ENCODE assay signal across 17 cellular contexts in the genomic region with DNA sequence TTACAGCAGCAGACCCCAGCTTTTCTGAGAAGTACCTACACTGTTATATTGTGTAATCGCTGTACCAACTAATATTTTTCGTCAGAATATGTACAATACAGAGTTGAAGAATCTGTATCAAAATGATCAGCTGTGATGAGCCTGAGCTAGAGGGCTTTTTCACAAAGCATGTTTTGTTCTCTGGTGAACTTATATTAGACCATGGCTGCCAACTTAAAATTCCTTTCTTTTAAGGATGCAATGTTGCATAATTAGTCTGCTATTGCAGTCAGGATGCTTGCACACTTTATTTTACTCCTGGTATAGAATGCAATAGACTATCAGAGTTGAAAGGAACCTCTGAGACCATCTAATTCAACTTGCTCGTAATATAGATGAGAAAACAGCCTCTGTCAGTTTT.
A peak's percentile ranks its signal among the peaks of the same experiment; 100 is the strongest.
DNase-seq lines count a peak whose midpoint lies in the region; ATAC-seq and TF ChIP-seq lines count a peak whose summit lies in the region.
"Had no signal": no experiment of that assay in that cellular context is flagged by ENCODE, and none has a peak within 500 bp of the region (broad histone marks: within the 10 kb centered on the region; RNA-seq: fewer than 3 reads in every experiment).

No MANE protein-coding gene starts in this region.

- H3K27ac ChIP-seq in OCI-LY7 (ENCODE audit: low read depth, low read length, poor library complexity, severe bottlenecking) (no peak overlapping the region), osteoblast (ENCODE audit: low read depth, low read length) (no peak overlapping the region), right lobe of liver (no peak overlapping the region), upper lobe of left lung (no peak overlapping the region)
- H3K27ac ChIP-seq: A549; BLaER1 treated with 17β-estradiol and CSF1 and Interleukin-3, amounts not matched to agents 10 nM and 100 nM had no signal

- TF ChIP-seq EP300 in upper lobe of left lung (IDR thresholded peaks at IDR 0.05), result no peak

- no peak overlapping the region for H3K4me3 ChIP-seq in OCI-LY7 (ENCODE audit: low read depth, low read length, poor library complexity, severe bottlenecking)
- no peak overlapping the region for H3K4me3 ChIP-seq in cardiac fibroblast (replicated peaks in 1 of 2; ENCODE audit: low read depth in 2 of 2, low read length in 2 of 2)
- no peak overlapping the region for H3K4me3 ChIP-seq in osteoblast (ENCODE audit: insufficient read depth, low read length)
- no peak overlapping the region for H3K4me3 ChIP-seq in right lobe of liver
- no peak overlapping the region for H3K4me3 ChIP-seq in upper lobe of left lung
- H3K4me3 ChIP-seq: A549; BLaER1 treated with 17β-estradiol and CSF1 and Interleukin-3, amounts not matched to agents 10 nM and 100 nM; GM12878; GM23338 had no signal

- H3K79me2 ChIP-seq in OCI-LY7 (ENCODE audit: insufficient read depth, low read depth, low read length) (no peaks in the 10 kb centered on the region), osteoblast (ENCODE audit: insufficient read depth, low read length) (peaks cover 29% of the 10 kb centered on the region)

- intact Hi-C loops in OCI-LY7 (cut with micrococcal nuclease; ENCODE audit: unreplicated experiment), result no loop called here
- intact Hi-C loops in right lobe of liver (cut with DNase I), result no loop called here

- 65% methylated on average over 3 of the region's 3 CpGs for WGBS in right lobe of liver (ENCODE audit: insufficient coverage, low coverage, low lambda C conversion rate, missing lambda C conversion rate)
- WGBS in upper lobe of left lung, 2 donors, result 87 to 92% methylated on average over 3 of the region's 3 CpGs

- no TSS peak for BruUV-seq in OCI-LY7 (replicated peaks; lab: Mats Ljungman, UMichigan)

- CTCF ChIA-PET in OCI-LY7 (lab: Charles Lee; ENCODE audit: unreplicated experiment), result no interaction called here

- H3K4me2 ChIP-seq in OCI-LY7 (ENCODE audit: low read length) (no peak overlapping the region), osteoblast (ENCODE audit: insufficient read depth, low read length) (peak overlapping the region; percentile 8)
- H3K4me2 ChIP-seq: A549; BLaER1 treated with 17β-estradiol and CSF1 and Interleukin-3, amounts not matched to agents 10 nM and 100 nM; GM23338 had no signal

- H3K4me1 ChIP-seq in OCI-LY7 (ENCODE audit: insufficient read depth, low read length, poor library complexity, severe bottlenecking) (peaks cover 81% of the 10 kb centered on the region), osteoblast (ENCODE audit: insufficient read depth, low read length) (peaks cover 24% of the 10 kb centered on the region), right lobe of liver (no peaks in the 10 kb centered on the region), upper lobe of left lung (peaks cover 0 to 14% (median 0%) of the 10 kb centered on the region in 4 donors)
- H3K4me1 ChIP-seq: A549 had no signal

- TF ChIP-seq POLR2A in right lobe of liver (IDR thresholded peaks at IDR 0.05), result no peak
- no peak for TF ChIP-seq POLR2A in upper lobe of left lung (IDR thresholded peaks at IDR 0.05)

- H2AFZ ChIP-seq in OCI-LY7 (ENCODE audit: low read length), result peak overlapping the region; percentile 91; the same call in 1 of the 2 replicates
- no peak overlapping the region for H2AFZ ChIP-seq in osteoblast (ENCODE audit: low read length)
- H2AFZ ChIP-seq: GM23338 had no signal

- no peaks in the 10 kb centered on the region; the same call in 1 of the 2 replicates for H3K9me3 ChIP-seq in OCI-LY7 (ENCODE audit: low read length)
- no peaks in the 10 kb centered on the region for H3K9me3 ChIP-seq in osteoblast (ENCODE audit: low read depth, low read length)
- no peaks in the 10 kb centered on the region for H3K9me3 ChIP-seq in right lobe of liver
- H3K9me3 ChIP-seq in upper lobe of left lung, result no peaks in the 10 kb centered on the region
- H3K9me3 ChIP-seq: A549; BLaER1 treated with 17β-estradiol and CSF1 and Interleukin-3, amounts not matched to agents 10 nM and 100 nM had no signal

- H3K36me3 ChIP-seq in OCI-LY7 (ENCODE audit: insufficient read depth, low read length), result no peaks in the 10 kb centered on the region
- H3K36me3 ChIP-seq in osteoblast (ENCODE audit: insufficient read depth, low read length), result no peaks in the 10 kb centered on the region
- no peaks in the 10 kb centered on the region for H3K36me3 ChIP-seq in right lobe of liver
- H3K36me3 ChIP-seq in upper lobe of left lung, result no peaks in the 10 kb centered on the region
- H3K36me3 ChIP-seq: BLaER1 treated with 17β-estradiol and CSF1 and Interleukin-3, amounts not matched to agents 10 nM and 100 nM had no signal

- DNase-seq in EH (ENCODE audit: low read depth), result peak; percentile 31
- no peak for DNase-seq in OCI-LY7 (ENCODE audit: low spot score)
- DNase-seq in cardiac fibroblast (ENCODE audit: low read depth in 2 of 2), result peak; percentile 48 to 57
- DNase-seq in osteoblast (ENCODE audit: insufficient read length, low spot score, missing footprints), result no peak
- DNase-seq in stimulated activated CD4-positive, alpha-beta T cell treated with anti-CD3 and anti-CD28 coated beads, Interleukin-4, amount 100 ng/mL, for 24 hours, result no peak
- no peak for DNase-seq in right lobe of liver
- no peak for DNase-seq in HK-2 (ENCODE audit: unreplicated experiment)
- DNase-seq in upper lobe of left lung, result no peak
- DNase-seq: AML-193; Calu3; CD4-positive, CD25-positive, alpha-beta regulatory T cell; DMS 273 treated with DMSO at 0.1 percent for 48 hours; H7 had no signal

- TF ChIP-seq CTCF in OCI-LY7 (conservative IDR thresholded peaks at IDR 0.05; ENCODE audit: low read length) (no peak), cardiac fibroblast (IDR thresholded peaks at IDR 0.05; ENCODE audit: low read depth, low read length) (no peak), osteoblast (IDR thresholded peaks at IDR 0.05; ENCODE audit: extremely low read depth, low read depth, low read length) (no peak), right lobe of liver (IDR thresholded peaks at IDR 0.05) (no peak), upper lobe of left lung (IDR thresholded peaks at IDR 0.05) (no peak)

- POLR2A ChIA-PET in OCI-LY7 (lab: Charles Lee), result interaction anchor here (0.7 to 1.0 kb wide), 3 partner anchors 28 to 366 kb away, joined by 3 to 5 read pairs (median 4); no protein-coding TSS in a partner anchor

- H3K27me3 ChIP-seq in osteoblast (ENCODE audit: insufficient read depth, low read length), result no peaks in the 10 kb centered on the region
- no peaks in the 10 kb centered on the region for H3K27me3 ChIP-seq in right lobe of liver
- no peaks in the 10 kb centered on the region for H3K27me3 ChIP-seq in upper lobe of left lung
- H3K27me3 ChIP-seq: BLaER1 treated with 17β-estradiol and CSF1 and Interleukin-3, amounts not matched to agents 10 nM and 100 nM had no signal

- no peaks in the 10 kb centered on the region for H3K9me2 ChIP-seq in OCI-LY7 (ENCODE audit: insufficient read depth, low read length)

- no peak for ATAC-seq in right lobe of liver
- no peak for ATAC-seq in upper lobe of left lung (ENCODE audit: low FRiP score in 2 of 2)
- ATAC-seq: A549, GM12878, GM23338 had no signal

- H4K20me1 ChIP-seq in OCI-LY7 (ENCODE audit: insufficient read depth, low read length), result no peaks in the 10 kb centered on the region
- H4K20me1 ChIP-seq in osteoblast (ENCODE audit: insufficient read depth, low read length), result no peaks in the 10 kb centered on the region
- H4K20me1 ChIP-seq: BLaER1 treated with 17β-estradiol and CSF1 and Interleukin-3, amounts not matched to agents 10 nM and 100 nM had no signal

Comparison
In these comparisons a context has a peak if more than half of its experiments do, and no peak if none do; other contexts are left out.
1. DNase-seq: peak in EH (single experiment) and cardiac fibroblast (2 of 2); none in OCI-LY7 (single experiment), osteoblast (single experiment), stimulated activated CD4-positive, alpha-beta T cell treated with anti-CD3 and anti-CD28 coated beads, Interleukin-4, amount 100 ng/mL, for 24 hours (single experiment), right lobe of liver (0 of 3), HK-2 (single experiment) and upper lobe of left lung (0 of 2).